ENCODE assay signal across 1 cellular context in genomic region chr9:137071282-137071681, GRCh38.
TF ChIP-seq lines count a peak whose summit lies in the region.

No MANE protein-coding gene starts in this region.

TF ChIP-seq in A549, 52 proteins besides CTCF, POLR2A, EP300 and RAD21 (continued from another document):
- TF ChIP-seq HMGXB4 (CRISPR knock-in tag; IDR thresholded peaks at IDR 0.05; ENCODE audit: borderline replicate concordance), result no peak
- no peak for TF ChIP-seq HEYL (CRISPR knock-in tag; IDR thresholded peaks at IDR 0.05)
- TF ChIP-seq NPAS2 (CRISPR knock-in tag; IDR thresholded peaks at IDR 0.05; ENCODE audit: borderline replicate concordance), result no peak
- TF ChIP-seq CHD2 (IDR thresholded peaks at IDR 0.05; ENCODE audit: low read length, partially characterized antibody), result no peak
- TF ChIP-seq HOXB5 (CRISPR knock-in tag; IDR thresholded peaks at IDR 0.05), result no peak
- TF ChIP-seq MYC (IDR thresholded peaks at IDR 0.05; ENCODE audit: borderline replicate concordance, low read length), result no peak
TF ChIP-seq in A549: peak in this region for 0.
